Comparison of ENCODE assay signal across 10 cellular contexts in genomic region chr1:8154621-8155052, GRCh38.
DNase-seq lines count a peak whose midpoint lies in the region; ATAC-seq, FAIRE-seq and TF ChIP-seq lines count a peak whose summit lies in the region.
"Had no signal": no experiment of that assay in that cellular context is flagged by ENCODE, and none has a peak within 500 bp of the region (broad histone marks: within the 10 kb centered on the region; RNA-seq: fewer than 3 reads in every experiment).

No MANE protein-coding gene starts in this region.

- no peaks in the 10 kb centered on the region for H3K36me3 Mint-ChIP-seq in osteocyte (ENCODE audit: unreplicated experiment)

- H3K9me3 Mint-ChIP-seq in osteocyte (ENCODE audit: unreplicated experiment) = no peaks in the 10 kb centered on the region

- H3K27ac Mint-ChIP-seq in osteocyte (ENCODE audit: unreplicated experiment) = no peak overlapping the region

- peaks cover 6% of the 10 kb centered on the region for H3K4me1 Mint-ChIP-seq in osteocyte (ENCODE audit: unreplicated experiment)

- peak; percentile 27 to 41 for DNase-seq in cardiac muscle cell (ENCODE audit: low read depth in 1 of 2, low spot score in 1 of 2)
- DNase-seq in left ventricle myocardium superior = no peak
- peak; percentile 89 for DNase-seq in SW480 (ENCODE audit: low spot score)
- peak; percentile 98 for DNase-seq in islet precursor cell
- peak; percentile 76 for DNase-seq in urothelium cell line (ENCODE audit: low spot score)
- DNase-seq in cerebellum (ENCODE audit: low spot score) = no peak
- no peak for DNase-seq in osteocyte (ENCODE audit: extremely low spot score, unreplicated experiment)
- DNase-seq: effector CD8-positive, alpha-beta T cell had no signal

- intact Hi-C loops in left ventricle myocardium superior (cut with micrococcal nuclease) = no loop called here

- H3K4me1 ChIP-seq in cardiac muscle cell (ENCODE audit: low read depth) = peaks cover 11% of the 10 kb centered on the region

- no peaks in the 10 kb centered on the region for H3K36me3 ChIP-seq in cardiac muscle cell

- no peak overlapping the region for H3K27ac ChIP-seq in cardiac muscle cell
- H3K27ac ChIP-seq: SK-N-MC had no signal

- no peak overlapping the region for H3K4me3 ChIP-seq in cardiac muscle cell
- H3K4me3 ChIP-seq: SK-N-MC had no signal

- no peak for ATAC-seq in left ventricle myocardium superior
- ATAC-seq in HG02885 (IDR thresholded peaks at IDR 0.05; ENCODE audit: poor library complexity, unreplicated experiment) = no peak

- no peaks in the 10 kb centered on the region for H3K27me3 Mint-ChIP-seq in osteocyte (ENCODE audit: unreplicated experiment)

- no peak overlapping the region for H3K4me3 Mint-ChIP-seq in osteocyte (ENCODE audit: unreplicated experiment)

- no peaks in the 10 kb centered on the region for H3K9me3 ChIP-seq in cardiac muscle cell (ENCODE audit: low read depth)

- H3K27me3 ChIP-seq in cardiac muscle cell = no peaks in the 10 kb centered on the region

- TF ChIP-seq CTCF in cardiac muscle cell (IDR thresholded peaks at IDR 0.05; ENCODE audit: low read depth, low read length) (no peak), osteocyte (IDR thresholded peaks at IDR 0.05) (no peak)

- no peak for FAIRE-seq in urothelium cell line (lab: Jason Lieb, UNC)

Comparison
In these comparisons a context has a peak if more than half of its experiments do, and no peak if none do; other contexts are left out.
1. DNase-seq: peak in cardiac muscle cell (2 of 2), SW480 (single experiment), islet precursor cell (single experiment) and urothelium cell line (single experiment); none in left ventricle myocardium superior (single experiment), cerebellum (single experiment) and osteocyte (single experiment).